Comparison of ENCODE assay signal across 14 cellular contexts in genomic region chr12:32437095-32437515, GRCh38. TPM values are rescaled to one million over a fixed set of nuclear protein-coding genes. Genes with fewer than 3 reads are reported as not detected.
DNase-seq lines count a peak whose midpoint lies in the region; ATAC-seq, FAIRE-seq and TF ChIP-seq lines count a peak whose summit lies in the region.
"Had no signal": no experiment of that assay in that cellular context is flagged by ENCODE, and none has a peak within 500 bp of the region (broad histone marks: within the 10 kb centered on the region; RNA-seq: fewer than 3 reads in every experiment).

No MANE protein-coding gene starts in this region.

- DNase-seq in MCF 10A (ENCODE audit: unreplicated experiment) (peak; percentile 91), breast epithelium (ENCODE audit: low spot score in 2 of 2) (no peak), adipocyte (ENCODE audit: low read depth) (peak; percentile 90), hepatic stellate cell (ENCODE audit: low spot score) (peak; percentile 66), urothelium cell line (ENCODE audit: low spot score) (peak; percentile 84), GM19240 (ENCODE audit: insufficient read length, low spot score) (no peak)
- no peak for DNase-seq in activated CD8-positive, alpha-beta memory T cell treated with anti-CD3 and anti-CD28 coated beads, Interleukin-2, amount 10 ng/mL, durations not matched to agents 7 days and 5 days
- DNase-seq: body of pancreas, NCI-H1930, upper lobe of left lung had no signal

- POLR2A ChIA-PET in MCF 10A (lab: Yijun Ruan, JAX), result interaction anchor here (0.6 to 3.0 kb wide), 10 partner anchors 11 to 784 kb away, joined by 3 to 19 read pairs (median 4); partner anchors contain the start of gene FGD4

- no peak for ATAC-seq in activated CD8-positive, alpha-beta memory T cell treated with anti-CD3 and anti-CD28 coated beads, Interleukin-2, amount 10 ng/mL, durations not matched to agents 7 days and 5 days
- ATAC-seq in GM21423 (IDR thresholded peaks at IDR 0.05; ENCODE audit: unreplicated experiment), result no peak
- ATAC-seq: body of pancreas had no signal

- peaks cover 19% of the 10 kb centered on the region for H3K36me3 Mint-ChIP-seq in MCF 10A (ENCODE audit: insufficient read depth, unreplicated experiment)
- H3K36me3 Mint-ChIP-seq in activated CD8-positive, alpha-beta memory T cell treated with anti-CD3 and anti-CD28 coated beads, Interleukin-2, amount 10 ng/mL, durations not matched to agents 7 days and 5 days, result no peaks in the 10 kb centered on the region
- H3K36me3 Mint-ChIP-seq: neural progenitor cell had no signal

- peak overlapping the region in 1 of 2 donors; percentile 10 for H3K27ac ChIP-seq in breast epithelium
- H3K27ac ChIP-seq: 22Rv1, body of pancreas, neural progenitor cell, upper lobe of left lung had no signal

- no peak for TF ChIP-seq POLR2A in breast epithelium (IDR thresholded peaks at IDR 0.05)

- intact Hi-C loops in MCF 10A (cut with micrococcal nuclease) (no loop called here), breast epithelium (cut with DNase I; ENCODE audit: low total_unique reads) (no loop called here)

- peak overlapping the region; percentile 93 for H3K27ac Mint-ChIP-seq in MCF 10A (ENCODE audit: low read depth, unreplicated experiment)
- no peak overlapping the region for H3K27ac Mint-ChIP-seq in activated CD8-positive, alpha-beta memory T cell treated with anti-CD3 and anti-CD28 coated beads, Interleukin-2, amount 10 ng/mL, durations not matched to agents 7 days and 5 days
- H3K27ac Mint-ChIP-seq: neural progenitor cell had no signal

- no peaks in the 10 kb centered on the region for H3K9me3 Mint-ChIP-seq in MCF 10A (ENCODE audit: unreplicated experiment)
- H3K9me3 Mint-ChIP-seq in activated CD8-positive, alpha-beta memory T cell treated with anti-CD3 and anti-CD28 coated beads, Interleukin-2, amount 10 ng/mL, durations not matched to agents 7 days and 5 days (ENCODE audit: low read depth), result no peaks in the 10 kb centered on the region
- H3K9me3 Mint-ChIP-seq: neural progenitor cell had no signal

- H3K36me3 ChIP-seq in breast epithelium, result no peaks in the 10 kb centered on the region
- no peaks in the 10 kb centered on the region for H3K36me3 ChIP-seq in adipocyte (ENCODE audit: control insufficient read depth, insufficient read depth, low read length, severe bottlenecking)
- H3K36me3 ChIP-seq: neural progenitor cell, upper lobe of left lung had no signal

- CTCF ChIA-PET in MCF 10A (lab: Yijun Ruan, JAX), result interaction anchor here (1.1 to 2.2 kb wide), 6 partner anchors 10 to 96 kb away, joined by 3 to 15 read pairs (median 4); no protein-coding TSS in a partner anchor
- CTCF ChIA-PET in activated CD8-positive, alpha-beta memory T cell treated with anti-CD3 and anti-CD28 coated beads, Interleukin-2, amount 10 ng/mL, durations not matched to agents 7 days and 5 days (lab: Charles Lee), result no interaction called here

- H3K27me3 Mint-ChIP-seq in MCF 10A (ENCODE audit: insufficient read depth, unreplicated experiment), result no peaks in the 10 kb centered on the region
- peaks cover 3% of the 10 kb centered on the region for H3K27me3 Mint-ChIP-seq in activated CD8-positive, alpha-beta memory T cell treated with anti-CD3 and anti-CD28 coated beads, Interleukin-2, amount 10 ng/mL, durations not matched to agents 7 days and 5 days

- H3K4me1 Mint-ChIP-seq in MCF 10A (ENCODE audit: insufficient read depth, unreplicated experiment), result peaks cover 63% of the 10 kb centered on the region
- H3K4me1 Mint-ChIP-seq in activated CD8-positive, alpha-beta memory T cell treated with anti-CD3 and anti-CD28 coated beads, Interleukin-2, amount 10 ng/mL, durations not matched to agents 7 days and 5 days, result no peaks in the 10 kb centered on the region
- H3K4me1 Mint-ChIP-seq: neural progenitor cell had no signal

- no peaks in the 10 kb centered on the region for H3K4me1 ChIP-seq in breast epithelium
- peaks cover 23% of the 10 kb centered on the region for H3K4me1 ChIP-seq in adipocyte (ENCODE audit: control insufficient read depth, insufficient read depth, low read length)

- TF ChIP-seq CTCF in MCF 10A (IDR thresholded peaks at IDR 0.05; ENCODE audit: unreplicated experiment) (no peak), breast epithelium (IDR thresholded peaks at IDR 0.05) (no peak)

- H3K4me3 ChIP-seq in breast epithelium, result no peak overlapping the region
- H3K4me3 ChIP-seq in adipocyte (ENCODE audit: low read length), result no peak overlapping the region
- H3K4me3 ChIP-seq: body of pancreas, neural progenitor cell, upper lobe of left lung had no signal

- BruUV-seq in MCF 10A (replicated peaks; lab: Mats Ljungman, UMichigan), result no TSS peak

- no peak overlapping the region for H3K9ac ChIP-seq in adipocyte (ENCODE audit: low read length)
- H3K9ac ChIP-seq: neural progenitor cell had no signal

- peak; percentile 37 for FAIRE-seq in urothelium cell line (lab: Jason Lieb, UNC)
- FAIRE-seq: GM12892 had no signal

- peak overlapping the region; percentile 38 for H3K4me3 Mint-ChIP-seq in MCF 10A (ENCODE audit: unreplicated experiment)
- no peak overlapping the region for H3K4me3 Mint-ChIP-seq in activated CD8-positive, alpha-beta memory T cell treated with anti-CD3 and anti-CD28 coated beads, Interleukin-2, amount 10 ng/mL, durations not matched to agents 7 days and 5 days
- H3K4me3 Mint-ChIP-seq: neural progenitor cell had no signal

- H3K9me3 ChIP-seq in breast epithelium (no peaks in the 10 kb centered on the region), adipocyte (ENCODE audit: control insufficient read depth, low read length) (no peaks in the 10 kb centered on the region)
- H3K9me3 ChIP-seq: body of pancreas, upper lobe of left lung had no signal

- H3K27me3 ChIP-seq in breast epithelium, result no peaks in the 10 kb centered on the region
- no peaks in the 10 kb centered on the region for H3K27me3 ChIP-seq in adipocyte (replicated peaks; ENCODE audit: control insufficient read depth, insufficient read depth, low read length)
- H3K27me3 ChIP-seq: body of pancreas, neural progenitor cell, upper lobe of left lung had no signal

RNA-seq across cellular contexts. Expression of gene FGD4, which starts 37.7 kb away (rescaled TPM):
- total RNA-seq in MCF 10A (2022), result 32.5 and 34.7 TPM in 2 replicates
- 10 to 100 TPM; 50.5 to 57.8 (median 56.3) TPM for total RNA-seq in breast epithelium
- under 1 TPM; 0.61 to 0.76 TPM for total RNA-seq in activated CD8-positive, alpha-beta memory T cell treated with anti-CD3 and anti-CD28 coated beads, Interleukin-2, amount 10 ng/mL, durations not matched to agents 7 days and 5 days

Comparison
In these comparisons a context has a peak if more than half of its experiments do, and no peak if none do; other contexts are left out.
1. DNase-seq: peak in MCF 10A (single experiment), adipocyte (single experiment), hepatic stellate cell (single experiment) and urothelium cell line (single experiment); none in breast epithelium (0 of 2), GM19240 (single experiment) and activated CD8-positive, alpha-beta memory T cell treated with anti-CD3 and anti-CD28 coated beads, Interleukin-2, amount 10 ng/mL, durations not matched to agents 7 days and 5 days (single experiment).
2. RNA of gene FGD4, which starts 37.7 kb away (total RNA-seq): 50.5 to 57.8 TPM in breast epithelium and 32.5 to 34.7 TPM in MCF 10A; 0.61 to 0.76 TPM in activated CD8-positive, alpha-beta memory T cell treated with anti-CD3 and anti-CD28 coated beads, Interleukin-2, amount 10 ng/mL, durations not matched to agents 7 days and 5 days; every median in the first group is over 10 times any median in the second.